ENCODE assay signal across 7 cellular contexts in the genomic region with DNA sequence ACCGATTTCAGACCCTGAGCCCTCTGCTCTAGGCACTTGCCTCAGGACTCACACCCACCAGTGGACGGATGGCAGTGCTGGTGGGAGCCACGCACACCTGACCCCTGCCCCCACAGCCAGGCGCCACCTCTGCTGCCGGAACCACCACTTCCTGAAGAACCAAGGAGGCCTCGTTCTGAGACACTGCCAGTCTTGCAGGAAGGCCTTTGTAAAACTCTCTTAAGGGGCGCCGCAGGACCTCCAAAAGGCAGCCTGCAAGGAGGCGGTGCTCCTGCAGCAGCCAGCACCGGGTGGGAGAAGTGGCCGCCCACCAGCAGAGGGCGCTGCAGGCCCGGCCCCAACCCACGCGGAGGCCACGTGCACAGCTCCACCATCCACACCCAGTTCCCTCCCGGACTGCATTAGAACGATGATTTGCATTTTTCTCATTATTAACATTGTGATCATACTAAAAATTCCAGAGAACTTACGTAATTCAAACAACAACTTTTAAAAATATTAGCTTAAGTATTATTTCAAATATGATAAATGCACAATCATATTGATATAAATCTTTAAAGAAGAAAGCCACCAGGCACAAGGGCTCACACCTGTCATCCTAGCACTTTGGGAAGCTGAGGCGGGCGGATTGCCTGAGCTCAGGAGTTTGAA. TPM values are rescaled to one million over a fixed set of nuclear protein-coding genes. Genes with fewer than 3 reads are reported as not detected.
DNase-seq lines count a peak whose midpoint lies in the region; ATAC-seq and TF ChIP-seq lines count a peak whose summit lies in the region.

No MANE protein-coding gene starts in this region.

- no peak overlapping the region for H3K4me3 ChIP-seq in gastrocnemius medialis

- no peak for TF ChIP-seq POLR2A in gastrocnemius medialis (IDR thresholded peaks at IDR 0.05)

- in situ Hi-C loops in GM13976 (cut with MboI; ENCODE audit: low sequenced_read_pairs, unreplicated experiment) = no loop called here
- in situ Hi-C loops in gastrocnemius medialis (cut with MboI; ENCODE audit: low sequenced_read_pairs in 4 of 4) = no loop called here

- peaks cover 5% of the 10 kb centered on the region for H3K4me1 Mint-ChIP-seq in activated T-helper 1 cell treated with anti-CD3 and anti-CD28 coated beads, Interleukin-12 subunit alpha, Interleukin-12 subunit beta, Interleukin-2, Interleukin-4 antibody, amounts not matched to agents 30 ng/mL and 10 ng/mL and 1 ng/mL, durations not matched to agents 14 hours and 24 hours and 36 hours (ENCODE audit: low read depth)

- H3K27me3 Mint-ChIP-seq in activated T-helper 1 cell treated with anti-CD3 and anti-CD28 coated beads, Interleukin-12 subunit alpha, Interleukin-12 subunit beta, Interleukin-2, Interleukin-4 antibody, amounts not matched to agents 30 ng/mL and 10 ng/mL and 1 ng/mL, durations not matched to agents 14 hours and 24 hours and 36 hours (ENCODE audit: insufficient read depth) = no peaks in the 10 kb centered on the region

- peaks cover 8% of the 10 kb centered on the region for H3K36me3 Mint-ChIP-seq in activated T-helper 1 cell treated with anti-CD3 and anti-CD28 coated beads, Interleukin-12 subunit alpha, Interleukin-12 subunit beta, Interleukin-2, Interleukin-4 antibody, amounts not matched to agents 30 ng/mL and 10 ng/mL and 1 ng/mL, durations not matched to agents 14 hours and 24 hours and 36 hours (ENCODE audit: low read depth)

- H3K27ac ChIP-seq in gastrocnemius medialis = no peak overlapping the region

- H3K9me3 Mint-ChIP-seq in activated T-helper 1 cell treated with anti-CD3 and anti-CD28 coated beads, Interleukin-12 subunit alpha, Interleukin-12 subunit beta, Interleukin-2, Interleukin-4 antibody, amounts not matched to agents 30 ng/mL and 10 ng/mL and 1 ng/mL, durations not matched to agents 14 hours and 24 hours and 36 hours = no peaks in the 10 kb centered on the region

- TF ChIP-seq CTCF in GM13976 (IDR thresholded peaks at IDR 0.05; ENCODE audit: borderline replicate concordance, control extremely low read depth, extremely low read depth, insufficient read depth, missing control alignments) (peak; percentile 45), gastrocnemius medialis (IDR thresholded peaks at IDR 0.05 in 4 of 5, conservative IDR thresholded peaks at IDR 0.05 in 1 of 5) (peak in 4 of 5 experiments; percentile 27 to 56 (median 35))

- H3K27ac Mint-ChIP-seq in activated T-helper 1 cell treated with anti-CD3 and anti-CD28 coated beads, Interleukin-12 subunit alpha, Interleukin-12 subunit beta, Interleukin-2, Interleukin-4 antibody, amounts not matched to agents 30 ng/mL and 10 ng/mL and 1 ng/mL, durations not matched to agents 14 hours and 24 hours and 36 hours = peak overlapping the region; percentile 52

- H3K36me3 ChIP-seq in gastrocnemius medialis = peaks cover 0 to 10% of the 10 kb centered on the region in 2 donors

- no peak overlapping the region for H3K4me3 Mint-ChIP-seq in activated T-helper 1 cell treated with anti-CD3 and anti-CD28 coated beads, Interleukin-12 subunit alpha, Interleukin-12 subunit beta, Interleukin-2, Interleukin-4 antibody, amounts not matched to agents 30 ng/mL and 10 ng/mL and 1 ng/mL, durations not matched to agents 14 hours and 24 hours and 36 hours

- H3K9me3 ChIP-seq in gastrocnemius medialis = no peaks in the 10 kb centered on the region

- no peaks in the 10 kb centered on the region for H3K27me3 ChIP-seq in gastrocnemius medialis

- no peaks in the 10 kb centered on the region for H3K4me1 ChIP-seq in gastrocnemius medialis

- DNase-seq in GM13976 (ENCODE audit: low spot score) = peak; percentile 66
- DNase-seq in OCI-M1 (lab: John Stamatoyannopoulos, UW) = peak; percentile 86
- DNase-seq in activated T-helper 1 cell treated with anti-CD3 and anti-CD28 coated beads, Interleukin-12 subunit alpha, Interleukin-12 subunit beta, Interleukin-2, Interleukin-4 antibody, amounts not matched to agents 30 ng/mL and 10 ng/mL and 1 ng/mL, durations not matched to agents 14 hours and 24 hours and 36 hours (ENCODE audit: low spot score) = peak; percentile 40
- peak; percentile 39 for DNase-seq in germinal center (ENCODE audit: low spot score)
- no peak for DNase-seq in gastrocnemius medialis

- no peak for ATAC-seq in gastrocnemius medialis
- ATAC-seq in GM21526 (IDR thresholded peaks at IDR 0.05; ENCODE audit: low FRiP score, unreplicated experiment) = no peak
- no peak for ATAC-seq in HG03342 (IDR thresholded peaks at IDR 0.05; ENCODE audit: unreplicated experiment)

- intact Hi-C loops in activated T-helper 1 cell treated with anti-CD3 and anti-CD28 coated beads, Interleukin-12 subunit alpha, Interleukin-12 subunit beta, Interleukin-2, Interleukin-4 antibody, amounts not matched to agents 30 ng/mL and 10 ng/mL and 1 ng/mL, durations not matched to agents 14 hours and 24 hours and 36 hours (cut with micrococcal nuclease) = loop anchor here (1.0 to 2.0 kb wide), 2 partner anchors 13 to 307 kb away; partner anchors contain the start of gene STX2
- intact Hi-C loops in gastrocnemius medialis (cut with DNase I; ENCODE audit: low total_unique reads) = no loop called here

RNA-seq across cellular contexts. Expression of gene STX2, which starts 12.8 kb away (rescaled TPM):
- total RNA-seq in activated T-helper 1 cell treated with anti-CD3 and anti-CD28 coated beads, Interleukin-12 subunit alpha, Interleukin-12 subunit beta, Interleukin-2, Interleukin-4 antibody, amounts not matched to agents 30 ng/mL and 10 ng/mL and 1 ng/mL, durations not matched to agents 14 hours and 24 hours and 36 hours = 15.9 and 17.9 TPM in 2 replicates
- total RNA-seq in gastrocnemius medialis = 10 to 100 TPM in 1 of 4 donors, 1 to 10 TPM in 3; 4.8 to 12.0 (median 9.1) TPM

RNA-seq across cellular contexts. Expression of gene RAN, which starts 45.6 kb away (rescaled TPM):
- 1,823 and 1,852 TPM in 2 replicates for total RNA-seq in activated T-helper 1 cell treated with anti-CD3 and anti-CD28 coated beads, Interleukin-12 subunit alpha, Interleukin-12 subunit beta, Interleukin-2, Interleukin-4 antibody, amounts not matched to agents 30 ng/mL and 10 ng/mL and 1 ng/mL, durations not matched to agents 14 hours and 24 hours and 36 hours
- total RNA-seq in gastrocnemius medialis = 100 to 1,000 TPM; 125 to 299 (median 197) TPM

Comparison
In these comparisons a context has a peak if more than half of its experiments do, and no peak if none do; other contexts are left out.
1. DNase-seq: peak in GM13976 (single experiment), OCI-M1 (single experiment), activated T-helper 1 cell treated with anti-CD3 and anti-CD28 coated beads, Interleukin-12 subunit alpha, Interleukin-12 subunit beta, Interleukin-2, Interleukin-4 antibody, amounts not matched to agents 30 ng/mL and 10 ng/mL and 1 ng/mL, durations not matched to agents 14 hours and 24 hours and 36 hours (single experiment) and germinal center (single experiment); none in gastrocnemius medialis (0 of 2).